Comparison of ENCODE assay signal across 26 cellular contexts in genomic region chr10:26138613-26139012, GRCh38.
"Had no signal": no experiment of that assay in that cellular context is flagged by ENCODE, and none has a peak within 500 bp of the region (broad histone marks: within the 10 kb centered on the region; RNA-seq: fewer than 3 reads in every experiment).

No MANE protein-coding gene starts in this region.

- H3K9me3 ChIP-seq: colonic mucosa, esophagus squamous epithelium, gastrocnemius medialis had no signal

- H3K27ac ChIP-seq: colonic mucosa, coronary artery, dorsolateral prefrontal cortex, epithelial cell of prostate, esophagus muscularis mucosa, esophagus squamous epithelium, foreskin keratinocyte, gastrocnemius medialis, gastroesophageal sphincter, heart left ventricle, heart right ventricle had no signal

- FAIRE-seq: colon, endometrium, endothelial cell of umbilical vein had no signal

- H3K36me3 ChIP-seq: colonic mucosa, esophagus muscularis mucosa, esophagus squamous epithelium, gastrocnemius medialis, gastroesophageal sphincter, heart left ventricle, heart right ventricle had no signal

- H3K4me1 ChIP-seq: colonic mucosa, esophagus muscularis mucosa, esophagus squamous epithelium, foreskin keratinocyte, gastrocnemius medialis, gastroesophageal sphincter, heart left ventricle, heart right ventricle had no signal

- DNase-seq: colonic mucosa; cortex of kidney; dermis blood vessel endothelial cell; dorsolateral prefrontal cortex; effector CD4-positive, alpha-beta T cell; effector CD8-positive, alpha-beta T cell; effector memory CD4-positive, alpha-beta T cell; effector memory CD8-positive, alpha-beta T cell; endodermal cell; erythroblast; esophagus squamous epithelium; foreskin fibroblast; foreskin keratinocyte; foreskin melanocyte; gastrocnemius medialis; glutamatergic neuron; head of caudate nucleus; heart left ventricle; heart right ventricle had no signal

- H3K4me3 ChIP-seq: colonic mucosa, coronary artery, dorsolateral prefrontal cortex, esophagus muscularis mucosa, esophagus squamous epithelium, gastrocnemius medialis, gastroesophageal sphincter, heart left ventricle, heart right ventricle had no signal

- H3K27me3 ChIP-seq: colonic mucosa, esophagus muscularis mucosa, esophagus squamous epithelium, foreskin keratinocyte, gastrocnemius medialis, gastroesophageal sphincter, heart left ventricle, heart right ventricle had no signal
